In genomic region chr12:4044736-4045432, GRCh38 we compare ENCODE assay signal across 20 cellular contexts.
"Had no signal": no experiment of that assay in that cellular context is flagged by ENCODE, and none has a peak within 500 bp of the region (broad histone marks: within the 10 kb centered on the region; RNA-seq: fewer than 3 reads in every experiment).

No MANE protein-coding gene starts in this region.

- H3K9me3 Mint-ChIP-seq: activated T-helper 17 cell treated with anti-CD3 and anti-CD28 coated beads, Interleukin-2, amount 50 U/mL, for 72 hours; dendritic cell treated with granulocyte-macrophage colony-stimulating factor and Interleukin-4, amounts not matched to agents 40 ng/mL and 50 ng/mL, for 4 days; effector memory CD8-positive, alpha-beta T cell; naive thymus-derived CD4-positive, alpha-beta T cell had no signal

- H3K36me3 ChIP-seq: breast epithelium, tibial artery had no signal

- H3K27me3 Mint-ChIP-seq: activated T-helper 17 cell treated with anti-CD3 and anti-CD28 coated beads, Interleukin-2, amount 50 U/mL, for 72 hours had no signal

- H3K27ac Mint-ChIP-seq: activated T-helper 17 cell treated with anti-CD3 and anti-CD28 coated beads, Interleukin-2, amount 50 U/mL, for 72 hours; dendritic cell treated with granulocyte-macrophage colony-stimulating factor and Interleukin-4, amounts not matched to agents 40 ng/mL and 50 ng/mL, for 4 days; effector memory CD8-positive, alpha-beta T cell had no signal

- H3K27ac ChIP-seq: breast epithelium, tibial artery, VCaP had no signal

- H3K4me3 ChIP-seq: breast epithelium, tibial artery had no signal

- DNase-seq: activated CD4-positive, alpha-beta T cell treated with anti-CD3 and anti-CD28 coated beads, Interleukin-2, amount 50 U/mL, for 4 hours; activated CD4-positive, CD25-positive, alpha-beta regulatory T cell treated with anti-CD3 and anti-CD28 coated beads, Interleukin-2, amount 50 U/mL, for 72 hours; activated naive CD4-positive, alpha-beta T cell; activated T-cell treated with anti-CD3 and anti-CD28 coated beads, Interleukin-2, amount 50 U/mL, for 1 hour; aorta; effector memory CD8-positive, alpha-beta T cell; foreskin fibroblast; kidney; mesenchymal stem cell; naive thymus-derived CD4-positive, alpha-beta T cell; occipital lobe; stimulated activated naive CD8-positive, alpha-beta T cell treated with anti-CD3 and anti-CD28 coated beads, Interleukin-15, Interleukin-2, amounts not matched to agents 100 U/mL and 50 U/mL, for 24 hours; substantia nigra; SW 1271; T-helper 2 cell; tibial artery had no signal

- ATAC-seq: activated T-helper 17 cell treated with anti-CD3 and anti-CD28 coated beads, Interleukin-2, amount 50 U/mL, for 72 hours; effector memory CD8-positive, alpha-beta T cell; naive thymus-derived CD4-positive, alpha-beta T cell; stimulated activated naive CD8-positive, alpha-beta T cell treated with anti-CD3 and anti-CD28 coated beads, Interleukin-15, Interleukin-2, amounts not matched to agents 100 U/mL and 50 U/mL, for 24 hours had no signal

- H3K9me3 ChIP-seq: breast epithelium, tibial artery had no signal

- H3K4me1 ChIP-seq: breast epithelium, tibial artery had no signal

- H3K4me3 Mint-ChIP-seq: activated T-helper 17 cell treated with anti-CD3 and anti-CD28 coated beads, Interleukin-2, amount 50 U/mL, for 72 hours; dendritic cell treated with granulocyte-macrophage colony-stimulating factor and Interleukin-4, amounts not matched to agents 40 ng/mL and 50 ng/mL, for 4 days; effector memory CD8-positive, alpha-beta T cell; naive thymus-derived CD4-positive, alpha-beta T cell had no signal

- H3K4me1 Mint-ChIP-seq: activated T-helper 17 cell treated with anti-CD3 and anti-CD28 coated beads, Interleukin-2, amount 50 U/mL, for 72 hours had no signal
